Comparison of ENCODE assay signal across 18 cellular contexts in the genomic region with DNA sequence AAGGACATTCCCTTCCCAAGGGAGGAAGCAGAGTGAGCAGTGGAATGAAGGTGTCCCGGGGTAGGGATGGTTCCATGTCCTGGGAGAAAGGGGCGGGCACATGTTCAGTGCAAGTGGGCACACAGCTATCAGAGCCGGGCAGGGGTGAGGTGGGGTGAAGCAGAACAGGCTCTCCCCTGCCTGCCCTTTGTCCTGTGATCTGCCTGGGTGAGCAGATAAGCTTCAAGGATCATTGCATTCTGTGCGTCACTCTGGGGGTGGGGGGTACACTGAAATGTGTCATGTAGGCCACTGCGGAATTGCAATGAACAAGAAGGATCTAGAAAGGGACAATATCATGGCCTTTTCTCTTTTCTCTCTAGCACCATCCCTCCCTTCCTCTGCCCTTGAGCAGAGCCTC.
A peak's percentile ranks its signal among the peaks of the same experiment; 100 is the strongest.
DNase-seq lines count a peak whose midpoint lies in the region; ATAC-seq, FAIRE-seq and TF ChIP-seq lines count a peak whose summit lies in the region.
"Had no signal": no experiment of that assay in that cellular context is flagged by ENCODE, and none has a peak within 500 bp of the region (broad histone marks: within the 10 kb centered on the region; RNA-seq: fewer than 3 reads in every experiment).

No MANE protein-coding gene starts in this region.

- H3K27ac ChIP-seq in left ventricle myocardium inferior (replicated peaks), result no peak overlapping the region
- no peak overlapping the region for H3K27ac ChIP-seq in K562 (ENCODE audit: extremely low read depth, low read depth, low read length)
- H3K27ac ChIP-seq in pancreas, result no peak overlapping the region

- no peak for TF ChIP-seq POLR2A in K562 (conservative IDR thresholded peaks at IDR 0.05)

- BruUV-seq in K562 (replicated peaks; lab: Mats Ljungman, UMichigan), result no TSS peak

- TF ChIP-seq RAD21 in K562 (CRISPR knock-in tag; conservative IDR thresholded peaks at IDR 0.05 in 1 of 2, IDR thresholded peaks at IDR 0.05 in 1 of 2), result no peak

- H3K9me3 Mint-ChIP-seq in activated CD4-positive, alpha-beta T cell treated with anti-CD3 and anti-CD28 coated beads for 36 hours (ENCODE audit: low read depth), result no peaks in the 10 kb centered on the region
- H3K9me3 Mint-ChIP-seq: GM23338 had no signal

- no peak overlapping the region for H3K4me3 Mint-ChIP-seq in activated CD4-positive, alpha-beta T cell treated with anti-CD3 and anti-CD28 coated beads for 36 hours
- H3K4me3 Mint-ChIP-seq: GM23338 had no signal

- H3K79me2 ChIP-seq in K562 (ENCODE audit: control insufficient read depth, insufficient read depth, low read length), result no peaks in the 10 kb centered on the region

- DNase-seq in left ventricle myocardium superior (no peak), left ventricle myocardium inferior (no peak), K562 (ENCODE audit: extremely low read depth in 1 of 4, low spot score in 3 of 4) (peak; percentile 55 to 76 (median 62)), pancreas (peak in 5 of 6 donors; percentile 19 to 52 (median 35)), hypothalamus (lab: John Stamatoyannopoulos, UW) (no peak), midbrain (lab: John Stamatoyannopoulos, UW) (no peak), urothelium cell line (ENCODE audit: low spot score) (no peak)
- no peak for DNase-seq in activated CD4-positive, alpha-beta T cell treated with anti-CD3 and anti-CD28 coated beads for 36 hours
- DNase-seq: Calu3, GF-D8, Karpas-422, MM.1S, NCI-H1105, NCI-H1694 treated with DMSO at 0.1 percent for 48 hours, NCI-H345, PC-3 had no signal

- H3K27ac Mint-ChIP-seq in activated CD4-positive, alpha-beta T cell treated with anti-CD3 and anti-CD28 coated beads for 36 hours, result no peak overlapping the region
- H3K27ac Mint-ChIP-seq: GM23338 had no signal

- FAIRE-seq in K562 (lab: Jason Lieb, UNC) (peak; percentile 71), pancreas (lab: Jason Lieb, UNC) (no peak), urothelium cell line (lab: Jason Lieb, UNC) (no peak)
- FAIRE-seq: A204.1 had no signal

- H3K4me3 ChIP-seq in left ventricle myocardium inferior (no peak overlapping the region), K562 (no peak overlapping the region), pancreas (no peak overlapping the region)
- H3K4me3 ChIP-seq: GM23338 had no signal

- in situ Hi-C loops in K562 (cut with MboI), result no loop called here

- intact Hi-C loops in left ventricle myocardium superior (cut with micrococcal nuclease), result no loop called here
- intact Hi-C loops in left ventricle myocardium inferior (cut with micrococcal nuclease), result no loop called here
- intact Hi-C loops in K562 (cut with micrococcal nuclease), result no loop called here
- intact Hi-C loops in pancreas (cut with DNase I), result no loop called here
- intact Hi-C loops in activated CD4-positive, alpha-beta T cell treated with anti-CD3 and anti-CD28 coated beads for 36 hours (cut with DNase I, micrococcal nuclease), result no loop called here

- peaks cover 16% of the 10 kb centered on the region for H3K27me3 Mint-ChIP-seq in activated CD4-positive, alpha-beta T cell treated with anti-CD3 and anti-CD28 coated beads for 36 hours

- H3K4me1 ChIP-seq in left ventricle myocardium inferior, result no peaks in the 10 kb centered on the region
- H3K4me1 ChIP-seq in K562 (replicated peaks in 1 of 2; ENCODE audit: control insufficient read depth in 2 of 2, insufficient read depth in 2 of 2, low read length in 2 of 2), result peaks cover 6 to 19% of the 10 kb centered on the region in 2 experiments; a peak in 3 of 5 replicates
- H3K4me1 ChIP-seq in pancreas, result peaks cover 0 to 12% (median 0%) of the 10 kb centered on the region in 3 donors

- CTCF ChIA-PET in K562 (lab: Yijun Ruan, JAX; ENCODE audit: low intra/inter-chr PET ratio), result no interaction called here
- CTCF ChIA-PET in activated CD4-positive, alpha-beta T cell treated with anti-CD3 and anti-CD28 coated beads for 36 hours (lab: Charles Lee), result no interaction called here

- H3K4me2 ChIP-seq in K562 (ENCODE audit: insufficient read depth, low read length), result peak overlapping the region; percentile 28
- H3K4me2 ChIP-seq: GM23338 had no signal

- no peaks in the 10 kb centered on the region for H3K9me1 ChIP-seq in K562 (ENCODE audit: control insufficient read depth, insufficient read depth, low read length)

- no peak overlapping the region for H2AFZ ChIP-seq in K562 (ENCODE audit: low read depth, low read length)
- H2AFZ ChIP-seq: GM23338 had no signal

- peaks cover 9% of the 10 kb centered on the region for H4K20me1 ChIP-seq in K562 (replicated peaks; ENCODE audit: control insufficient read depth, insufficient read depth, low read length)

- H3K36me3 ChIP-seq in left ventricle myocardium inferior, result no peaks in the 10 kb centered on the region
- no peaks in the 10 kb centered on the region for H3K36me3 ChIP-seq in K562 (ENCODE audit: control insufficient read depth, insufficient read depth, low read length)
- H3K36me3 ChIP-seq in pancreas, result no peaks in the 10 kb centered on the region

- 0 out of 4 replicates have a peak overlapping the region, but pooled peaks of 1 of the 2 experiments have one; percentile 45 for H3K9ac ChIP-seq in K562 (ENCODE audit: insufficient read depth in 1 of 2, low read depth in 2 of 2, low read length in 2 of 2)

- TF ChIP-seq EP300 in K562 (IDR thresholded peaks at IDR 0.05; ENCODE audit: low read length), result peak; percentile 81; the same call in 1 of the 2 replicates

- POLR2A ChIA-PET in K562 (lab: Yijun Ruan, JAX), result interaction anchor here (0.6 kb wide), 1 partner anchor 1693 kb away, joined by 3 read pairs; no protein-coding TSS in a partner anchor
- POLR2A ChIA-PET in activated CD4-positive, alpha-beta T cell treated with anti-CD3 and anti-CD28 coated beads for 36 hours (lab: Charles Lee), result no interaction called here

- H3K4me1 Mint-ChIP-seq in activated CD4-positive, alpha-beta T cell treated with anti-CD3 and anti-CD28 coated beads for 36 hours, result peaks cover 2% of the 10 kb centered on the region

- TF ChIP-seq CTCF in left ventricle myocardium inferior (IDR thresholded peaks at IDR 0.05; ENCODE audit: borderline replicate concordance) (no peak), K562 (IDR thresholded peaks at IDR 0.05 in 2 of 3, conservative IDR thresholded peaks at IDR 0.05 in 1 of 3; ENCODE audit: insufficient read depth in 2 of 3, low read depth in 1 of 3, low read length in 3 of 3) (no peak), pancreas (IDR thresholded peaks at IDR 0.05) (no peak)

- H3K9me3 ChIP-seq in left ventricle myocardium inferior (replicated peaks) (no peaks in the 10 kb centered on the region), K562 (replicated peaks; ENCODE audit: control insufficient read depth, insufficient read depth, low read depth, low read length) (no peaks in the 10 kb centered on the region; the same call in 1 of the 2 replicates), pancreas (no peaks in the 10 kb centered on the region)

- 3% methylated on average over 5 of the region's 5 CpGs for WGBS in K562 (ENCODE audit: insufficient coverage, low coverage, missing lambda C conversion rate)
- 50% methylated on average over 5 of the region's 5 CpGs for WGBS in pancreas, 2 donors

- peaks cover 29% of the 10 kb centered on the region for H3K27me3 ChIP-seq in left ventricle myocardium inferior (ENCODE audit: low read depth)
- peaks cover 37 to 60% of the 10 kb centered on the region in 2 experiments; a peak in 4 of 5 replicates for H3K27me3 ChIP-seq in K562 (ENCODE audit: control insufficient read depth in 2 of 2, insufficient read depth in 2 of 2, low read length in 2 of 2)
- no peaks in the 10 kb centered on the region for H3K27me3 ChIP-seq in pancreas

- ATAC-seq in left ventricle myocardium superior, result peak; percentile 53
- ATAC-seq in K562, result peak; percentile 72
- ATAC-seq in pancreas, result peak; percentile 61 to 82 (median 82)
- ATAC-seq in activated CD4-positive, alpha-beta T cell treated with anti-CD3 and anti-CD28 coated beads for 36 hours, result no peak
- ATAC-seq: GM23338, PC-3 had no signal

- H3K36me3 Mint-ChIP-seq in activated CD4-positive, alpha-beta T cell treated with anti-CD3 and anti-CD28 coated beads for 36 hours (ENCODE audit: low read depth), result no peaks in the 10 kb centered on the region

TF ChIP-seq in K562, 482 proteins besides CTCF, POLR2A, EP300 and RAD21 (continues in another document):
- TF ChIP-seq BHLHE40 (IDR thresholded peaks at IDR 0.05; ENCODE audit: low read length) (peak; percentile 54), CHD1 (IDR thresholded peaks at IDR 0.05; ENCODE audit: low read length) (no peak), ZBTB1 (CRISPR knock-in tag; IDR thresholded peaks at IDR 0.05; ENCODE audit: borderline replicate concordance, low read depth) (no peak), STAG1 (CRISPR knock-in tag; IDR thresholded peaks at IDR 0.05; ENCODE audit: borderline replicate concordance) (no peak)
- TF ChIP-seq, protein P1, sequence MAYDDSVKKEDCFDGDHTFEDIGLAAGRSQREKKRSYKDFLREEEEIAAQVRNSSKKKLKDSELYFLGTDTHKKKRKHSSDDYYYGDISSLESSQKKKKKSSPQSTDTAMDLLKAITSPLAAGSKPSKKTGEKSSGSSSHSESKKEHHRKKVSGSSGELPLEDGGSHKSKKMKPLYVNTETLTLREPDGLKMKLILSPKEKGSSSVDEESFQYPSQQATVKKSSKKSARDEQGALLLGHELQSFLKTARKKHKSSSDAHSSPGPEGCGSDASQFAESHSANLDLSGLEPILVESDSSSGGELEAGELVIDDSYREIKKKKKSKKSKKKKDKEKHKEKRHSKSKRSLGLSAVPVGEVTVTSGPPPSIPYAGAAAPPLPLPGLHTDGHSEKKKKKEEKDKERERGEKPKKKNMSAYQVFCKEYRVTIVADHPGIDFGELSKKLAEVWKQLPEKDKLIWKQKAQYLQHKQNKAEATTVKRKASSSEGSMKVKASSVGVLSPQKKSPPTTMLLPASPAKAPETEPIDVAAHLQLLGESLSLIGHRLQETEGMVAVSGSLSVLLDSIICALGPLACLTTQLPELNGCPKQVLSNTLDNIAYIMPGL (CRISPR knock-in tag; IDR thresholded peaks at IDR 0.05), result no peak
- TF ChIP-seq, protein P2, sequence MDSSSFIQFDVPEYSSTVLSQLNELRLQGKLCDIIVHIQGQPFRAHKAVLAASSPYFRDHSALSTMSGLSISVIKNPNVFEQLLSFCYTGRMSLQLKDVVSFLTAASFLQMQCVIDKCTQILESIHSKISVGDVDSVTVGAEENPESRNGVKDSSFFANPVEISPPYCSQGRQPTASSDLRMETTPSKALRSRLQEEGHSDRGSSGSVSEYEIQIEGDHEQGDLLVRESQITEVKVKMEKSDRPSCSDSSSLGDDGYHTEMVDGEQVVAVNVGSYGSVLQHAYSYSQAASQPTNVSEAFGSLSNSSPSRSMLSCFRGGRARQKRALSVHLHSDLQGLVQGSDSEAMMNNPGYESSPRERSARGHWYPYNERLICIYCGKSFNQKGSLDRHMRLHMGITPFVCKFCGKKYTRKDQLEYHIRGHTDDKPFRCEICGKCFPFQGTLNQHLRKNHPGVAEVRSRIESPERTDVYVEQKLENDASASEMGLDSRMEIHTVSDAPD (CRISPR knock-in tag; IDR thresholded peaks at IDR 0.05), result no peak

Comparison
In these comparisons a context has a peak if more than half of its experiments do, and no peak if none do; other contexts are left out.
1. DNase-seq: peak in K562 (4 of 4) and pancreas (5 of 6); none in left ventricle myocardium superior (single experiment), left ventricle myocardium inferior (single experiment), hypothalamus (0 of 51), midbrain (single experiment), activated CD4-positive, alpha-beta T cell treated with anti-CD3 and anti-CD28 coated beads for 36 hours (single experiment) and urothelium cell line (single experiment).